25 cellular contexts compared by ENCODE assay signal in the genomic region with DNA sequence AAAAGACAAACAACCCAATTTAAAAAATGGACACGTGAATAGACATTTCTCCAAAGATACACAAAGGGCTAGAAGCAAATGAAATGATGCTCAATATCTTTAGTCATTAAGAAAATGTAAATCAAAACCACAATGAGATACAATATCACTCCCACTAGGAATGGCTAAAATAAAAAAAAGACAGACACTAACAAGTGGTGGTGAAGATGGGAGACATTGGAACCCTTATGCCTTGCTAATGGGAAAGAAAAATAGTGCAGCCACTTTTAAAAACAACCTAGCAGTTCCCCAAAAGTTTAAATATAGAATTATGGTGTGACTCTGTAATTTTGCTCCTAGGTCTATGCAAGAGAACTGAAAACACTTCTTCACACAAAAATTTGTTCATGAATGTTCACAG.
"Had no signal": no experiment of that assay in that cellular context is flagged by ENCODE, and none has a peak within 500 bp of the region (broad histone marks: within the 10 kb centered on the region; RNA-seq: fewer than 3 reads in every experiment).

No MANE protein-coding gene starts in this region.

- H3K4me3 Mint-ChIP-seq: dendritic cell treated with granulocyte-macrophage colony-stimulating factor and Interleukin-4, amounts not matched to agents 40 ng/mL and 50 ng/mL, for 4 days; effector memory CD8-positive, alpha-beta T cell; endodermal cell had no signal

- H3K9me3 Mint-ChIP-seq: dendritic cell treated with granulocyte-macrophage colony-stimulating factor and Interleukin-4, amounts not matched to agents 40 ng/mL and 50 ng/mL, for 4 days; effector memory CD8-positive, alpha-beta T cell; endodermal cell had no signal

- FAIRE-seq: colon had no signal

- H3K27me3 Mint-ChIP-seq: dendritic cell treated with granulocyte-macrophage colony-stimulating factor and Interleukin-4, amounts not matched to agents 40 ng/mL and 50 ng/mL, for 4 days had no signal

- H3K36me3 ChIP-seq: colonic mucosa, gastrocnemius medialis, gastroesophageal sphincter had no signal

- H3K9me3 ChIP-seq: colonic mucosa, esophagus muscularis mucosa, esophagus squamous epithelium, gastrocnemius medialis, gastroesophageal sphincter, heart left ventricle had no signal

- H3K27me3 ChIP-seq: colonic mucosa, dorsolateral prefrontal cortex, esophagus muscularis mucosa, esophagus squamous epithelium, foreskin keratinocyte, gastrocnemius medialis, gastroesophageal sphincter, heart left ventricle, heart right ventricle had no signal

- H3K27ac Mint-ChIP-seq: dendritic cell treated with granulocyte-macrophage colony-stimulating factor and Interleukin-4, amounts not matched to agents 40 ng/mL and 50 ng/mL, for 4 days; effector memory CD8-positive, alpha-beta T cell; endodermal cell had no signal

- H3K27ac ChIP-seq: colonic mucosa, coronary artery, dorsolateral prefrontal cortex, epithelial cell of prostate, esophagus muscularis mucosa, esophagus squamous epithelium, foreskin keratinocyte, gastrocnemius medialis, gastroesophageal sphincter, heart left ventricle, heart right ventricle had no signal

- H3K4me3 ChIP-seq: colonic mucosa, coronary artery, dorsolateral prefrontal cortex, esophagus muscularis mucosa, esophagus squamous epithelium, gastrocnemius medialis, gastroesophageal sphincter, heart left ventricle, heart right ventricle had no signal

- DNase-seq: colonic mucosa; cortex of kidney; dermis blood vessel endothelial cell; dorsolateral prefrontal cortex; effector CD4-positive, alpha-beta T cell; effector CD8-positive, alpha-beta T cell; effector memory CD4-positive, alpha-beta T cell; effector memory CD8-positive, alpha-beta T cell; endodermal cell; erythroblast; esophagus squamous epithelium; foreskin fibroblast; foreskin keratinocyte; foreskin melanocyte; gastrocnemius medialis; glutamatergic neuron; head of caudate nucleus; heart left ventricle; heart right ventricle had no signal

- H3K4me1 ChIP-seq: colonic mucosa, foreskin keratinocyte, gastrocnemius medialis had no signal
